Comparison of ENCODE assay signal across 5 cellular contexts in the genomic region with DNA sequence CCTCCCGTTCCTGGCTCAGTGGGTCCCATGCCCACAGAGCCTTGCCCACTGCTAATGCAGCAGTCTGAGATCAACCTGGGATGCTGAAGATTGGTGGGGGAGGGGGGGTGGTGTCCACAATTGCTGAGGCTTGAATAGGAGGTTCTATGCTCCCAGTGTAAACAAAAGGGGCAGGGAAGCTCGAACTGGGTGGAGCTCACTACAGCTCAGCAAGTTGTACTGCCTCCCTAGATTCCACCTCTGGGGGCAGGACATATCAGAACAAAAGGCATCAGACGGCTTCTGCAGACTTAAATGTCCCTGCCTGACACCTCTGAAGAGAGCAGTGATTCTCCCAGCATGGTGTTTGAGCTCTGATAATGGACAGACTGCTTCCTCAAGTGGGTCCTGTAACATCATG.
"Had no signal": no experiment of that assay in that cellular context is flagged by ENCODE, and none has a peak within 500 bp of the region (broad histone marks: within the 10 kb centered on the region; RNA-seq: fewer than 3 reads in every experiment).

No MANE protein-coding gene starts in this region.

- H3K4me3 ChIP-seq: K562 had no signal

- H3K4me1 Mint-ChIP-seq: IgD-negative memory B cell had no signal

- DNase-seq: IMR-90 had no signal

- H3K27me3 Mint-ChIP-seq: IgD-negative memory B cell had no signal

- H3K27ac Mint-ChIP-seq: IgD-negative memory B cell had no signal

- H3K4me3 Mint-ChIP-seq: IgD-negative memory B cell had no signal

- H3K36me3 Mint-ChIP-seq: IgD-negative memory B cell had no signal

- H3K27ac ChIP-seq: HL-60 had no signal

- ATAC-seq: HepG2, K562 had no signal
